In genomic region chr12:96078281-96078761, GRCh38 we compare ENCODE assay signal across 17 cellular contexts. TPM values are rescaled to one million over a fixed set of nuclear protein-coding genes. Genes with fewer than 3 reads are reported as not detected.
DNase-seq lines count a peak whose midpoint lies in the region; ATAC-seq, FAIRE-seq and TF ChIP-seq lines count a peak whose summit lies in the region.
"Had no signal": no experiment of that assay in that cellular context is flagged by ENCODE, and none has a peak within 500 bp of the region (broad histone marks: within the 10 kb centered on the region; RNA-seq: fewer than 3 reads in every experiment).

No MANE protein-coding gene starts in this region.

- TF ChIP-seq CTCF in liver (IDR thresholded peaks at IDR 0.05; ENCODE audit: low read depth, low read length, missing input control) (no peak), HepG2 (CRISPR knock-in tag; IDR thresholded peaks at IDR 0.05) (no peak), esophagus squamous epithelium (IDR thresholded peaks at IDR 0.05) (no peak), uterus (IDR thresholded peaks at IDR 0.05) (no peak)

- POLR2A ChIA-PET in HepG2 (lab: Yijun Ruan, JAX): no interaction called here

- 59% methylated on average over 11 of the region's 11 CpGs for WGBS in liver
- WGBS in HepG2 (ENCODE audit: low lambda C conversion rate): 0% methylated on average over 2 of the region's 11 CpGs
- WGBS in esophagus squamous epithelium, 2 donors: 39 to 43% methylated on average over 3 to 7 of the region's 11 CpGs

- H3K79me2 ChIP-seq in HepG2 (ENCODE audit: insufficient read depth, low read length): no peaks in the 10 kb centered on the region

- H3K9ac ChIP-seq in liver (ENCODE audit: low read depth in 1 of 2, low read length in 2 of 2) (no peak overlapping the region), HepG2 (ENCODE audit: insufficient read depth, low read depth, low read length) (no peak overlapping the region)

- DNase-seq in HepG2 (ENCODE audit: low spot score): no peak
- DNase-seq in esophagus squamous epithelium (lab: John Stamatoyannopoulos, UW): no peak
- peak; percentile 91 for DNase-seq in mesenteric fat pad (ENCODE audit: low spot score)
- peak; percentile 43 to 66 for DNase-seq in uterus
- DNase-seq in effector memory CD4-positive, alpha-beta T cell: no peak
- DNase-seq in UCSD-AML1 (lab: John Stamatoyannopoulos, UW; ENCODE audit: unreplicated experiment): no peak
- DNase-seq in activated CD8-positive, alpha-beta memory T cell treated with anti-CD3 and anti-CD28 coated beads for 24 hours: no peak
- DNase-seq: activated CD4-positive, alpha-beta memory T cell treated with anti-CD3 and anti-CD28 coated beads for 36 hours; activated effector memory CD4-positive, alpha-beta T cell treated with Interleukin-2 at 50 U/mL for 16 hours; CD8-positive, alpha-beta memory T cell; islet precursor cell; retina had no signal

- no peak for FAIRE-seq in HepG2 (lab: Jason Lieb, UNC)
- FAIRE-seq: G401.6, GM19239 had no signal

- H2AFZ ChIP-seq in HepG2 (ENCODE audit: low read length): no peak overlapping the region

- in situ Hi-C loops in HepG2 (cut with HindIII; ENCODE audit: extremely low pct_ligation_motif_present, low pct_unique_long_range_greater_than_20kb): no loop called here

- intact Hi-C loops in HepG2 (cut with micrococcal nuclease; ENCODE audit: unreplicated experiment) (no loop called here), esophagus squamous epithelium (cut with DNase I) (no loop called here), uterus (cut with DNase I; ENCODE audit: low total_unique reads) (loop anchor here (10.0 kb wide), 1 partner anchor 86 kb away; no protein-coding TSS in a partner anchor)

- no peaks in the 10 kb centered on the region for H4K20me1 ChIP-seq in HepG2 (ENCODE audit: insufficient read depth, low read length)

- H3K36me3 ChIP-seq in liver (ENCODE audit: control insufficient read depth in 4 of 4, insufficient read depth in 3 of 4, low read depth in 1 of 4, low read length in 3 of 4) (no peaks in the 10 kb centered on the region), HepG2 (replicated peaks in 1 of 2; ENCODE audit: control insufficient read depth in 1 of 2, insufficient read depth in 2 of 2, low read length in 2 of 2) (no peaks in the 10 kb centered on the region), esophagus squamous epithelium (no peaks in the 10 kb centered on the region), uterus (no peaks in the 10 kb centered on the region)
- H3K36me3 ChIP-seq in effector memory CD4-positive, alpha-beta T cell (ENCODE audit: control insufficient read depth, insufficient read depth, low read length): no peaks in the 10 kb centered on the region

- TF ChIP-seq POLR2A in HepG2 (IDR thresholded peaks at IDR 0.05; ENCODE audit: insufficient read depth in 1 of 2, low read depth in 2 of 2, low read length in 2 of 2): no peak
- no peak for TF ChIP-seq POLR2A in esophagus squamous epithelium (IDR thresholded peaks at IDR 0.05)
- TF ChIP-seq POLR2A in uterus (IDR thresholded peaks at IDR 0.05): no peak

- H3K4me3 ChIP-seq in liver (ENCODE audit: low read depth in 1 of 3, low read length in 3 of 3) (no peak overlapping the region), HepG2 (replicated peaks in 1 of 3; ENCODE audit: insufficient read depth in 1 of 3, low read depth in 2 of 3, low read length in 3 of 3) (no peak overlapping the region), esophagus squamous epithelium (no peak overlapping the region), uterus (no peak overlapping the region)
- no peak overlapping the region for H3K4me3 ChIP-seq in effector memory CD4-positive, alpha-beta T cell (ENCODE audit: insufficient read depth, low read depth, low read length, poor library complexity, severe bottlenecking)
- H3K4me3 ChIP-seq: SK-N-MC had no signal

- H3K27ac ChIP-seq in liver (ENCODE audit: low read depth in 1 of 2, low read length in 2 of 2): no peak overlapping the region
- H3K27ac ChIP-seq in HepG2 (ENCODE audit: extremely low read length, insufficient read depth, low read length): no peak overlapping the region
- H3K27ac ChIP-seq in esophagus squamous epithelium: peak overlapping the region in 3 of 4 donors; percentile 13 to 46 (median 43)
- peak overlapping the region in 1 of 2 donors; percentile 57 for H3K27ac ChIP-seq in uterus
- no peak overlapping the region for H3K27ac ChIP-seq in effector memory CD4-positive, alpha-beta T cell (ENCODE audit: insufficient read depth, low read length, poor library complexity, severe bottlenecking)
- H3K27ac ChIP-seq: SK-N-MC had no signal

- no peaks in the 10 kb centered on the region for H3K4me1 ChIP-seq in liver (ENCODE audit: control insufficient read depth in 4 of 4, insufficient read depth in 4 of 4, low read length in 3 of 4)
- peaks cover 7% of the 10 kb centered on the region; the same call in 1 of the 2 replicates for H3K4me1 ChIP-seq in HepG2 (ENCODE audit: insufficient read depth, low read length)
- H3K4me1 ChIP-seq in esophagus squamous epithelium: peaks cover 7 to 36% (median 23%) of the 10 kb centered on the region in 3 donors
- H3K4me1 ChIP-seq in uterus: no peaks in the 10 kb centered on the region
- H3K4me1 ChIP-seq in effector memory CD4-positive, alpha-beta T cell (ENCODE audit: control insufficient read depth, insufficient read depth, low read length, poor library complexity, severe bottlenecking): no peaks in the 10 kb centered on the region

- TF ChIP-seq EP300 in HepG2 (IDR thresholded peaks at IDR 0.05; ENCODE audit: low read depth in 2 of 2, low read length in 2 of 2) (no peak), HepG2 (CRISPR knock-in tag; IDR thresholded peaks at IDR 0.05; ENCODE audit: borderline replicate concordance) (no peak)

- H3K27me3 ChIP-seq in liver (ENCODE audit: control insufficient read depth in 4 of 4, insufficient read depth in 4 of 4, low read length in 3 of 4) (no peaks in the 10 kb centered on the region), HepG2 (ENCODE audit: control insufficient read depth in 1 of 2, insufficient read depth in 2 of 2, low read length in 2 of 2) (peaks cover 0 to 15% of the 10 kb centered on the region in 2 experiments; a peak in 2 of 5 replicates), esophagus squamous epithelium (no peaks in the 10 kb centered on the region), uterus (no peaks in the 10 kb centered on the region)
- H3K27me3 ChIP-seq in effector memory CD4-positive, alpha-beta T cell (replicated peaks; ENCODE audit: control insufficient read depth, insufficient read depth, low read length, poor library complexity, severe bottlenecking): no peaks in the 10 kb centered on the region

- BruUV-seq in HepG2 (replicated peaks; lab: Mats Ljungman, UMichigan): no TSS peak

- H3K9me3 ChIP-seq in liver (ENCODE audit: control insufficient read depth in 4 of 4, low read length in 3 of 4) (no peaks in the 10 kb centered on the region), HepG2 (ENCODE audit: low read length) (no peaks in the 10 kb centered on the region), esophagus squamous epithelium (no peaks in the 10 kb centered on the region), uterus (no peaks in the 10 kb centered on the region)
- H3K9me3 ChIP-seq in effector memory CD4-positive, alpha-beta T cell (ENCODE audit: control insufficient read depth, low read length): no peaks in the 10 kb centered on the region

- CTCF ChIA-PET in HepG2 (lab: Yijun Ruan, JAX; ENCODE audit: low intra/inter-chr PET ratio, low total read pairs): no interaction called here

- TF ChIP-seq RAD21 in liver (IDR thresholded peaks at IDR 0.05) (peak in 1 of 2 donors; percentile 7), HepG2 (CRISPR knock-in tag; IDR thresholded peaks at IDR 0.05) (no peak)

- no peak overlapping the region for H3K4me2 ChIP-seq in HepG2 (ENCODE audit: low read depth, low read length)

- ATAC-seq in HepG2: no peak; the same call in 2 of the 3 replicates
- ATAC-seq: stimulated activated effector memory CD8-positive, alpha-beta T cell treated with anti-CD3 and anti-CD28 coated beads, Interleukin-12 subunit alpha, Interleukin-12 subunit beta, amount 100 ng/mL, for 72 hours had no signal

TF ChIP-seq in liver, 16 proteins besides CTCF, POLR2A, EP300 and RAD21:
- TF ChIP-seq FOXA2 (IDR thresholded peaks at IDR 0.05): no peak
- peak; percentile 95 for TF ChIP-seq NR2F2 (IDR thresholded peaks at IDR 0.05)
- TF ChIP-seq SP1 (IDR thresholded peaks at IDR 0.05): peak; percentile 20

TF ChIP-seq in HepG2, 621 proteins besides CTCF, POLR2A, EP300 and RAD21 (continues in another document):
- no peak for TF ChIP-seq ZNF253 (CRISPR knock-in tag; IDR thresholded peaks at IDR 0.05; ENCODE audit: borderline replicate concordance)

RNA-seq across cellular contexts. Expression of gene LTA4H, which starts 42.9 kb away (rescaled TPM):
- total RNA-seq in liver (10 to 100 TPM; 25.1 to 34.5 TPM), HepG2 (2016; rRNA removed; fragmentation: Illumina TruSeq; extraction: Trizol) (90.4 and 114 TPM in 2 replicates), esophagus squamous epithelium (100 to 1,000 TPM; 105 to 235 (median 123) TPM), mesenteric fat pad (47.0 TPM), uterus (100 to 1,000 TPM in 1 of 4 donors, 10 to 100 TPM in 3; 52.9 to 121 (median 70.9) TPM)
- polyA plus RNA-seq in liver (10 to 100 TPM; 16.6 to 16.7 TPM), HepG2 (2011; rRNA removed) (74.4 and 87.5 TPM in 2 replicates)
- total RNA-seq in HepG2 (2016; cell fraction: cytosol; rRNA removed; fragmentation: Illumina TruSeq; extraction: Trizol; ENCODE audit: low read depth): 19.9 and 28.2 TPM in 2 replicates
- 86.9 and 108 TPM in 2 replicates for total RNA-seq in HepG2 (2016; cell fraction: insoluble cytoplasmic fraction; rRNA removed; fragmentation: Illumina TruSeq; extraction: Trizol)
- 66.0 and 81.9 TPM in 2 replicates for total RNA-seq in HepG2 (2016; cell fraction: membrane; rRNA removed; fragmentation: Illumina TruSeq; extraction: Trizol)
- 54.5 and 55.7 TPM in 2 replicates for total RNA-seq in HepG2 (2016; cell fraction: nucleus; rRNA removed; fragmentation: Illumina TruSeq; extraction: Trizol)
- 50.8 and 73.9 TPM in 2 replicates for polyA plus RNA-seq in HepG2 (2011; cell fraction: cytosol; rRNA removed)
- polyA plus RNA-seq in HepG2 (2011; cell fraction: nucleus; rRNA removed): 43.0 and 54.3 TPM in 2 replicates
- 111 and 121 TPM in 2 replicates for polyA plus RNA-seq in HepG2 (2012)
- 22.4 and 25.2 TPM in 2 replicates for polyA plus RNA-seq in HepG2 (2016; cell fraction: cytosol; fragmentation: Illumina TruSeq; extraction: Trizol; ENCODE audit: low read depth)
- polyA plus RNA-seq in HepG2 (2016; cell fraction: insoluble cytoplasmic fraction; fragmentation: Illumina TruSeq; extraction: Trizol; ENCODE audit: low read depth): 97.9 and 98.6 TPM in 2 replicates
- 49.0 and 58.4 TPM in 2 replicates for polyA plus RNA-seq in HepG2 (2016; cell fraction: membrane; fragmentation: Illumina TruSeq; extraction: Trizol; ENCODE audit: low read depth)
- polyA plus RNA-seq in HepG2 (2016; cell fraction: nucleus; fragmentation: Illumina TruSeq; extraction: Trizol; ENCODE audit: insufficient read depth, low read depth): 57.8 and 60.3 TPM in 2 replicates
- polyA minus RNA-seq in HepG2 (2011; rRNA and poly(A)+ RNA removed; ENCODE audit: low replicate concordance): 53.9 and 54.2 TPM in 2 replicates
- polyA minus RNA-seq in HepG2 (2011; cell fraction: cytosol; rRNA and poly(A)+ RNA removed): 45.7 and 50.7 TPM in 2 replicates
- polyA minus RNA-seq in HepG2 (2011; cell fraction: nucleus; rRNA and poly(A)+ RNA removed): 50.5 and 65.3 TPM in 2 replicates

Comparison
In these comparisons a context has a peak if more than half of its experiments do, and no peak if none do; other contexts are left out.
1. H3K27ac ChIP-seq: peak in esophagus squamous epithelium (3 of 4); none in liver (0 of 2), HepG2 (single experiment) and effector memory CD4-positive, alpha-beta T cell (single experiment).
2. DNase-seq: peak in mesenteric fat pad (single experiment) and uterus (2 of 2); none in HepG2 (single experiment), esophagus squamous epithelium (single experiment), effector memory CD4-positive, alpha-beta T cell (0 of 3), UCSD-AML1 (single experiment) and activated CD8-positive, alpha-beta memory T cell treated with anti-CD3 and anti-CD28 coated beads for 24 hours (single experiment).